In the genomic region with DNA sequence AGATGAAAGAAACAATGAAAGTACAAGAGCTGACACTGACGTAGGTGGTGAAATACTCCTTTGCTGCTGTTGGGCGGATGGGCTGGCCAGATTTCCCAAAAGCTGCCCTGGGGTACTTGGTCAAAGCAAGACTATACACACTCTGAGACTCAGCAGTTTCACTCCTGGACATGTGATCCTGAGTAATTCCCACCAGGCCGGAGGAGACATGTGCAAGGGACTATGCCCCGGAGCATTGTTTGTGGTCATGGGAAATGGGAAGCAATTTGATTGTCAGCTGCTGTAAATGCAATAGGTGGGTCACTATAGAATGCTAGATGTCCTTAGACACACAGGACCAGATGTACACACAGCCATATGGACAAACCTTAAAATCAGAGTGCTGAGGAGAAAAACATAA, we compare ENCODE assay signal across 24 cellular contexts.
DNase-seq lines count a peak whose midpoint lies in the region; ATAC-seq, FAIRE-seq and TF ChIP-seq lines count a peak whose summit lies in the region.
"Had no signal": no experiment of that assay in that cellular context is flagged by ENCODE, and none has a peak within 500 bp of the region (broad histone marks: within the 10 kb centered on the region; RNA-seq: fewer than 3 reads in every experiment).

No MANE protein-coding gene starts in this region.

- no peak for FAIRE-seq in bronchial epithelial cell (lab: Jason Lieb, UNC)

- CTCF ChIA-PET in MCF 10A (lab: Yijun Ruan, JAX), result interaction anchor here (0.8 to 2.7 kb wide), 3 partner anchors 8 to 33 kb away, joined by 3 to 9 read pairs (median 3); no protein-coding TSS in a partner anchor
- CTCF ChIA-PET in Calu3 (lab: Charles Lee), result no interaction called here

- H3K36me3 Mint-ChIP-seq in MCF 10A (ENCODE audit: insufficient read depth, unreplicated experiment) (peaks cover 14% of the 10 kb centered on the region), Calu3 (ENCODE audit: insufficient read depth, unreplicated experiment) (no peaks in the 10 kb centered on the region)

- H3K4me3 ChIP-seq in breast epithelium (no peak overlapping the region), bronchial epithelial cell (ENCODE audit: low read depth, low read length) (no peak overlapping the region), ascending aorta (no peak overlapping the region)

- no peaks in the 10 kb centered on the region for H3K9me3 Mint-ChIP-seq in MCF 10A (ENCODE audit: unreplicated experiment)
- H3K9me3 Mint-ChIP-seq in Calu3 (ENCODE audit: low read depth, unreplicated experiment), result no peaks in the 10 kb centered on the region
- H3K9me3 Mint-ChIP-seq: HFFc6 had no signal

- TF ChIP-seq CTCF in MCF 10A (IDR thresholded peaks at IDR 0.05; ENCODE audit: unreplicated experiment) (no peak), breast epithelium (IDR thresholded peaks at IDR 0.05) (no peak), bronchial epithelial cell (IDR thresholded peaks at IDR 0.05; ENCODE audit: insufficient read depth, low read length, severe bottlenecking) (no peak), ascending aorta (IDR thresholded peaks at IDR 0.05) (no peak), Calu3 (IDR thresholded peaks at IDR 0.05; ENCODE audit: unreplicated experiment) (no peak)

- peak; percentile 75 for DNase-seq in MCF 10A (ENCODE audit: unreplicated experiment)
- no peak for DNase-seq in breast epithelium (ENCODE audit: low spot score in 2 of 2)
- peak; percentile 71 for DNase-seq in bronchial epithelial cell (ENCODE audit: low read depth)
- peak; percentile 94 for DNase-seq in islet precursor cell
- no peak for DNase-seq in ascending aorta (ENCODE audit: low spot score in 2 of 2)
- no peak for DNase-seq in Calu3
- DNase-seq: activated CD4-positive, alpha-beta T cell treated with anti-CD3 and anti-CD28 coated beads, Interleukin-2, amount 50 U/mL, for 48 hours; activated gamma-delta T cell treated with Interleukin-2 at 50 U/mL for 16 hours; activated T-cell treated with anti-CD3 and anti-CD28 coated beads for 4 hours; amygdala; Caco-2; central memory CD4-positive, alpha-beta T cell; head of caudate nucleus; HFFc6; IMR-90; NCI-H1417 treated with DMSO at 0.1 percent for 48 hours; NCI-H748 treated with DMSO at 0.1 percent for 48 hours; retina; substantia nigra; T-helper 17 cell had no signal

- no peaks in the 10 kb centered on the region for H3K27me3 Mint-ChIP-seq in MCF 10A (ENCODE audit: insufficient read depth, unreplicated experiment)
- no peaks in the 10 kb centered on the region for H3K27me3 Mint-ChIP-seq in Calu3 (ENCODE audit: unreplicated experiment)
- H3K27me3 Mint-ChIP-seq: T-helper 17 cell had no signal

- H3K36me3 ChIP-seq in breast epithelium (no peaks in the 10 kb centered on the region), bronchial epithelial cell (ENCODE audit: control insufficient read depth, insufficient read depth, low read length) (peaks cover 5% of the 10 kb centered on the region), ascending aorta (no peaks in the 10 kb centered on the region)
- H3K36me3 ChIP-seq: neutrophil had no signal

- H3K27ac ChIP-seq in breast epithelium, result no peak overlapping the region
- H3K27ac ChIP-seq in ascending aorta, result no peak overlapping the region
- H3K27ac ChIP-seq: neutrophil had no signal

- no peak for TF ChIP-seq POLR2A in breast epithelium (IDR thresholded peaks at IDR 0.05)

- no peak overlapping the region for H3K27ac Mint-ChIP-seq in MCF 10A (ENCODE audit: low read depth, unreplicated experiment)
- no peak overlapping the region for H3K27ac Mint-ChIP-seq in Calu3 (ENCODE audit: unreplicated experiment)
- H3K27ac Mint-ChIP-seq: B cell, HFFc6 had no signal

- no peaks in the 10 kb centered on the region for H3K27me3 ChIP-seq in breast epithelium
- H3K27me3 ChIP-seq in bronchial epithelial cell (ENCODE audit: control insufficient read depth, insufficient read depth, low read length), result no peaks in the 10 kb centered on the region
- no peaks in the 10 kb centered on the region for H3K27me3 ChIP-seq in ascending aorta

- H3K4me1 Mint-ChIP-seq in MCF 10A (ENCODE audit: insufficient read depth, unreplicated experiment) (peaks cover 25% of the 10 kb centered on the region), Calu3 (ENCODE audit: low read depth, unreplicated experiment) (no peaks in the 10 kb centered on the region)
- H3K4me1 Mint-ChIP-seq: B cell had no signal

- intact Hi-C loops in MCF 10A (cut with micrococcal nuclease) (no loop called here), breast epithelium (cut with DNase I; ENCODE audit: low total_unique reads) (no loop called here), ascending aorta (cut with DNase I) (loop anchor here (5.0 kb wide), 1 partner anchor 200 kb away; no protein-coding TSS in a partner anchor), Calu3 (cut with micrococcal nuclease; ENCODE audit: unreplicated experiment) (no loop called here)

- H3K4me3 Mint-ChIP-seq in MCF 10A (ENCODE audit: unreplicated experiment) (no peak overlapping the region), Calu3 (ENCODE audit: low read depth, unreplicated experiment) (no peak overlapping the region)
- H3K4me3 Mint-ChIP-seq: B cell, HFFc6, T-helper 17 cell had no signal

- BruUV-seq in MCF 10A (replicated peaks; lab: Mats Ljungman, UMichigan), result no TSS peak
- no TSS peak for BruUV-seq in Calu3 (replicated peaks; lab: Mats Ljungman, UMichigan)

- H3K9me3 ChIP-seq in breast epithelium (no peaks in the 10 kb centered on the region), ascending aorta (no peaks in the 10 kb centered on the region)
- H3K9me3 ChIP-seq: Caco-2, neutrophil had no signal

- POLR2A ChIA-PET in MCF 10A (lab: Yijun Ruan, JAX), result interaction anchor here (0.9 to 1.1 kb wide), 2 partner anchors 26 to 138 kb away, joined by 3 to 4 read pairs; no protein-coding TSS in a partner anchor

- peaks cover 0 to 12% of the 10 kb centered on the region in 2 donors for H3K4me1 ChIP-seq in breast epithelium
- H3K4me1 ChIP-seq in ascending aorta, result peaks cover 0 to 22% of the 10 kb centered on the region in 2 donors
- H3K4me1 ChIP-seq: Caco-2 had no signal

- ATAC-seq in HG03442 (IDR thresholded peaks at IDR 0.05; ENCODE audit: unreplicated experiment), result no peak
- no peak for ATAC-seq in activated CD4-positive, CD25-positive, alpha-beta regulatory T cell treated with anti-CD3 and anti-CD28 coated beads, Interleukin-2, amount 50 U/mL, for 24 hours
- ATAC-seq: T-helper 17 cell had no signal

Comparison
In these comparisons a context has a peak if more than half of its experiments do, and no peak if none do; other contexts are left out.
1. DNase-seq: peak in MCF 10A (single experiment), bronchial epithelial cell (single experiment) and islet precursor cell (single experiment); none in breast epithelium (0 of 2), ascending aorta (0 of 2) and Calu3 (single experiment).